Comparison of ENCODE assay signal across 19 cellular contexts in the genomic region with DNA sequence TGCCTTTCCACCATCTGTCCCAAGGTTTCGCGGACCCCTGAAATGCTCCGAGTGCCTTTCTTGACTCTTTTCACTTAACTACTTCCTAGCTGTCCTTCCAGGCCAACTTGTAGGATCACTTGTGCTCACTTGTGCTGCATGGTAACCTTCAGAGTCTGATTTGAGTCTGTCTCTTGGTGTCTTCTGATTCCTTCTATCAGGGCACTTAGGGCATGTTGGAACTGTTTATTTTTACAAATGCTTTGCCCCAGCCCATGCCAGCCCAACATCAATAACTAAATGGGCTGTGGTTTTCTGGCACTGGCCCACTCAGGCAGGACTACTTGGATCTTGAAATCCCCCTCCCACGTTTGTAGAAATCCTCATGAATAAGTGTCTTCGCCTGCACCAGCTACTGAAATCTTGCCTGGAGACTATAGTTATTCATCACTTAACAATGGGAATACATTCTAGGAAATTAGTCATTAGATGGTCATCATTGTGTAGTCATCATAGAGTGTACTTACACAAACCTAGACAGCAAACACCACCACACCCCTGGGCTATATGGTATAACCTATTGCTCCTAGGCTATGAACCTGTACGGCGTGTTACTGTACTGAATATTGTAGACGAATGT.
A peak's percentile ranks its signal among the peaks of the same experiment; 100 is the strongest.
DNase-seq lines count a peak whose midpoint lies in the region; ATAC-seq, FAIRE-seq and TF ChIP-seq lines count a peak whose summit lies in the region.
"Had no signal": no experiment of that assay in that cellular context is flagged by ENCODE, and none has a peak within 500 bp of the region (broad histone marks: within the 10 kb centered on the region; RNA-seq: fewer than 3 reads in every experiment).

No MANE protein-coding gene starts in this region.

- intact Hi-C loops in A673 (cut with micrococcal nuclease; ENCODE audit: unreplicated experiment): no loop called here

- FAIRE-seq in small intestine (lab: Jason Lieb, UNC): no peak

- ATAC-seq in HG03045 (IDR thresholded peaks at IDR 0.05; ENCODE audit: unreplicated experiment): no peak
- ATAC-seq: heart right ventricle; left ventricle myocardium superior; naive thymus-derived CD8-positive, alpha-beta T cell had no signal

- no peak overlapping the region; the same call in 1 of the 2 replicates for H3K4me2 ChIP-seq in SK-N-SH

- H3K4me3 ChIP-seq in SK-N-SH (ENCODE audit: low read depth in 2 of 2, low read length in 1 of 2) (no peak overlapping the region), small intestine (ENCODE audit: low read depth in 1 of 2, low read length in 2 of 2) (no peak overlapping the region), A673 (ENCODE audit: low read depth, low read length, poor library complexity, severe bottlenecking) (no peak overlapping the region)
- H3K4me3 ChIP-seq: heart right ventricle, uterus had no signal

- POLR2A ChIA-PET in SK-N-SH (lab: Yijun Ruan, JAX): no interaction called here
- POLR2A ChIA-PET in A673 (lab: Charles Lee; ENCODE audit: low non-redundant PET): no interaction called here

- H2AFZ ChIP-seq in SK-N-SH (ENCODE audit: low read depth): no peak overlapping the region

- H3K9me2 ChIP-seq in SK-N-SH: no peaks in the 10 kb centered on the region

- TF ChIP-seq RAD21 in SK-N-SH (IDR thresholded peaks at IDR 0.05; ENCODE audit: low read length): no peak

- peak; percentile 88 for DNase-seq in HCEC 1CT
- no peak for DNase-seq in SK-N-SH
- peak; percentile 46 for DNase-seq in fibroblast of peridontal ligament (ENCODE audit: extremely low read depth)
- peak; percentile 5 for DNase-seq in small intestine
- no peak for DNase-seq in SW480 (ENCODE audit: low spot score)
- DNase-seq in A673 (ENCODE audit: low spot score): no peak
- DNase-seq: activated CD4-positive, alpha-beta memory T cell treated with anti-CD3 and anti-CD28 coated beads, Interleukin-2, amount 10 ng/mL, durations not matched to agents 7 days and 5 days; activated effector memory CD4-positive, alpha-beta T cell treated with anti-CD3 and anti-CD28 coated beads, Interleukin-2, amount 50 U/mL, for 16 hours; CD8-positive, alpha-beta memory T cell; H7; heart right ventricle; Kasumi-1; left ventricle myocardium superior; naive thymus-derived CD8-positive, alpha-beta T cell; NCI-H187; NCI-H526; stimulated activated CD4-positive, alpha-beta T cell treated with anti-CD3 and anti-CD28 coated beads, Interleukin-4, amount 100 ng/mL, for 1 hour; uterus had no signal

- no peaks in the 10 kb centered on the region for H3K79me2 ChIP-seq in SK-N-SH (ENCODE audit: insufficient read depth)

- peaks cover 0 to 31% of the 10 kb centered on the region in 2 experiments; a peak in 2 of 4 replicates for H3K4me1 ChIP-seq in SK-N-SH (ENCODE audit: control insufficient read depth in 1 of 2, insufficient read depth in 2 of 2, low read depth in 1 of 2, low read length in 1 of 2)
- no peaks in the 10 kb centered on the region for H3K4me1 ChIP-seq in small intestine (ENCODE audit: control insufficient read depth in 2 of 2, insufficient read depth in 1 of 2, low read depth in 1 of 2, low read length in 1 of 2)
- H3K4me1 ChIP-seq in A673 (ENCODE audit: insufficient read depth, low read length, poor library complexity, severe bottlenecking): no peaks in the 10 kb centered on the region
- H3K4me1 ChIP-seq: uterus had no signal

- BruUV-seq in A673 (replicated peaks; lab: Mats Ljungman, UMichigan): no TSS peak

- no peaks in the 10 kb centered on the region for H4K20me1 ChIP-seq in SK-N-SH (ENCODE audit: insufficient read depth)

- 65% methylated on average over 8 of the region's 8 CpGs for WGBS in SK-N-SH (ENCODE audit: low lambda C conversion rate)
- WGBS in small intestine, 3 donors: 89 to 91% (median 89%) methylated on average over 8 of the region's 8 CpGs

- H3K27ac ChIP-seq in SK-N-SH (ENCODE audit: low read depth in 2 of 2, low read length in 1 of 2) (peak overlapping the region in 1 of 2 experiments; percentile 99; a peak in 2 of 4 replicates), small intestine (ENCODE audit: low read depth in 1 of 2, low read length in 1 of 2) (no peak overlapping the region), A673 (ENCODE audit: low read depth, low read length, poor library complexity, severe bottlenecking) (no peak overlapping the region)
- H3K27ac ChIP-seq: heart right ventricle, uterus had no signal

- H3K27me3 ChIP-seq in SK-N-SH (ENCODE audit: insufficient read depth) (no peaks in the 10 kb centered on the region), small intestine (ENCODE audit: control insufficient read depth in 2 of 2, insufficient read depth in 2 of 2, low read length in 2 of 2) (no peaks in the 10 kb centered on the region), A673 (replicated peaks; ENCODE audit: insufficient read depth, low read depth, low read length, poor library complexity) (no peaks in the 10 kb centered on the region)
- H3K27me3 ChIP-seq: heart right ventricle, uterus had no signal

- TF ChIP-seq EP300 in SK-N-SH (IDR thresholded peaks at IDR 0.05; ENCODE audit: borderline replicate concordance in 1 of 2, low read depth in 1 of 2, low read length in 1 of 2): no peak

- H3K36me3 ChIP-seq in SK-N-SH (replicated peaks in 1 of 2; ENCODE audit: control insufficient read depth in 1 of 2, insufficient read depth in 2 of 2, low read length in 1 of 2) (no peaks in the 10 kb centered on the region), small intestine (ENCODE audit: control insufficient read depth in 2 of 2, insufficient read depth in 2 of 2, low read length in 2 of 2) (no peaks in the 10 kb centered on the region), A673 (ENCODE audit: insufficient read depth, low read length, poor library complexity, severe bottlenecking) (no peaks in the 10 kb centered on the region)
- H3K36me3 ChIP-seq: heart right ventricle, uterus had no signal

- no peaks in the 10 kb centered on the region for H3F3A ChIP-seq in SK-N-SH (replicated peaks; ENCODE audit: insufficient read depth)

- TF ChIP-seq CTCF in SK-N-SH (IDR thresholded peaks at IDR 0.05) (no peak), A673 (conservative IDR thresholded peaks at IDR 0.05; ENCODE audit: low read depth, low read length) (no peak)

- H3K9me3 ChIP-seq in SK-N-SH (no peaks in the 10 kb centered on the region), small intestine (ENCODE audit: control insufficient read depth, low read depth) (no peaks in the 10 kb centered on the region), A673 (ENCODE audit: low read depth, low read length, poor library complexity, severe bottlenecking) (no peaks in the 10 kb centered on the region)
- H3K9me3 ChIP-seq: heart right ventricle, uterus had no signal

- H3K9ac ChIP-seq in SK-N-SH: no peak overlapping the region

- CTCF ChIA-PET in SK-N-SH (lab: Yijun Ruan, JAX): interaction anchor here (1.5 to 3.9 kb wide), 4 partner anchors 12 to 285 kb away, joined by 4 to 22 read pairs (median 10); no protein-coding TSS in a partner anchor
- CTCF ChIA-PET in A673 (lab: Charles Lee): no interaction called here

TF ChIP-seq in SK-N-SH, 30 proteins besides CTCF, POLR2A, EP300 and RAD21:
- TF ChIP-seq JUND (IDR thresholded peaks at IDR 0.05) (0 out of 2 replicates have a peak, but pooled peaks have one; percentile 27), FOXJ3 (CRISPR knock-in tag; IDR thresholded peaks at IDR 0.05) (no peak), MEF2A (IDR thresholded peaks at IDR 0.05; ENCODE audit: borderline replicate concordance, low read depth) (no peak), SIN3A (IDR thresholded peaks at IDR 0.05; ENCODE audit: borderline replicate concordance, low read depth, low read length) (no peak), FOSL2 (IDR thresholded peaks at IDR 0.05; ENCODE audit: borderline replicate concordance, low read depth) (peak; percentile 61; the same call in 1 of the 2 replicates)

Comparison
In these comparisons a context has a peak if more than half of its experiments do, and no peak if none do; other contexts are left out.
1. DNase-seq: peak in HCEC 1CT (single experiment), fibroblast of peridontal ligament (single experiment) and small intestine (single experiment); none in SK-N-SH (single experiment), SW480 (single experiment) and A673 (single experiment).